Comparison of ENCODE assay signal across 10 cellular contexts in genomic region chr10:127195571-127196226, GRCh38. TPM values are rescaled to one million over a fixed set of nuclear protein-coding genes. Genes with fewer than 3 reads are reported as not detected.
A peak's percentile ranks its signal among the peaks of the same experiment; 100 is the strongest.
DNase-seq lines count a peak whose midpoint lies in the region; ATAC-seq and TF ChIP-seq lines count a peak whose summit lies in the region.
"Had no signal": no experiment of that assay in that cellular context is flagged by ENCODE, and none has a peak within 500 bp of the region (broad histone marks: within the 10 kb centered on the region; RNA-seq: fewer than 3 reads in every experiment).

No MANE protein-coding gene starts in this region.

- H3K27ac ChIP-seq in esophagus (ENCODE audit: low read depth in 2 of 2, low read length in 1 of 2) = no peak overlapping the region
- no peak overlapping the region for H3K27ac ChIP-seq in mesenchymal stem cell (ENCODE audit: low read length, poor library complexity, severe bottlenecking)
- H3K27ac ChIP-seq in upper lobe of right lung = no peak overlapping the region

- H4K91ac ChIP-seq in mesenchymal stem cell (ENCODE audit: low read length) = peak overlapping the region; percentile 29

- H2AK5ac ChIP-seq in mesenchymal stem cell (ENCODE audit: low read length, severe bottlenecking) = no peak overlapping the region

- H3K9me3 ChIP-seq in esophagus (ENCODE audit: control insufficient read depth in 2 of 2, insufficient read depth in 1 of 2, low read depth in 1 of 2, low read length in 1 of 2) (no peaks in the 10 kb centered on the region), mesenchymal stem cell (ENCODE audit: control insufficient read depth, low read length) (no peaks in the 10 kb centered on the region), upper lobe of right lung (no peaks in the 10 kb centered on the region)

- H3K79me1 ChIP-seq in mesenchymal stem cell (replicated peaks; ENCODE audit: low read length, poor library complexity, severe bottlenecking) = peaks cover 18% of the 10 kb centered on the region

- H3K36me3 ChIP-seq in esophagus (ENCODE audit: control insufficient read depth in 2 of 2, insufficient read depth in 2 of 2, low read length in 1 of 2) (no peaks in the 10 kb centered on the region), mesenchymal stem cell (ENCODE audit: control insufficient read depth in 1 of 2, insufficient read depth in 2 of 2, low read depth in 1 of 2, low read length in 2 of 2) (peaks cover under 1 to 16% of the 10 kb centered on the region in 2 experiments), upper lobe of right lung (no peaks in the 10 kb centered on the region)

- DNase-seq in NCI-H2227 (lab: John Stamatoyannopoulos, UW; ENCODE audit: unreplicated experiment) (peak; percentile 22), NCI-H2227 treated with DMSO at 0.1 percent for 48 hours (lab: John Stamatoyannopoulos, UW) (no peak), mesenchymal stem cell (peak; percentile 33), upper lobe of right lung (no peak), NCI-H226 (no peak)
- DNase-seq: activated naive CD4-positive, alpha-beta T cell treated with anti-CD3 and anti-CD28 coated beads for 36 hours had no signal

- H3K4ac ChIP-seq in mesenchymal stem cell (ENCODE audit: low read depth in 1 of 2, low read length in 2 of 2) = no peak overlapping the region

- no peak overlapping the region for H2AFZ ChIP-seq in mesenchymal stem cell (ENCODE audit: low read depth, low read length)

- no peaks in the 10 kb centered on the region for H3K27me3 ChIP-seq in esophagus (ENCODE audit: control insufficient read depth in 1 of 2, insufficient read depth in 2 of 2, low read length in 2 of 2)
- H3K27me3 ChIP-seq in mesenchymal stem cell (ENCODE audit: control insufficient read depth in 1 of 2, insufficient read depth in 1 of 2, low read length in 2 of 2) = peaks cover 0 to 19% of the 10 kb centered on the region in 2 experiments
- peaks cover 18% of the 10 kb centered on the region for H3K27me3 ChIP-seq in upper lobe of right lung

- peak overlapping the region in 1 of 2 experiments; percentile 16 for H2BK12ac ChIP-seq in mesenchymal stem cell (ENCODE audit: low read length in 2 of 2)

- H3K4me1 ChIP-seq in esophagus (ENCODE audit: control insufficient read depth in 2 of 2, insufficient read depth in 2 of 2, low read length in 1 of 2) (peaks cover 8 to 12% of the 10 kb centered on the region in 2 donors), mesenchymal stem cell (ENCODE audit: control insufficient read depth, insufficient read depth, low read depth, low read length) (peaks cover 28% of the 10 kb centered on the region), upper lobe of right lung (peaks cover 16% of the 10 kb centered on the region)

- peak overlapping the region in 1 of 2 experiments; percentile 86 for H3K18ac ChIP-seq in mesenchymal stem cell (ENCODE audit: low read depth in 1 of 2, low read length in 2 of 2)

- H3K4me2 ChIP-seq in mesenchymal stem cell (ENCODE audit: low read length, poor library complexity, severe bottlenecking) = peak overlapping the region; percentile 97

- H4K8ac ChIP-seq in mesenchymal stem cell (ENCODE audit: low read length) = peak overlapping the region; percentile 31

- no peak overlapping the region for H2BK15ac ChIP-seq in mesenchymal stem cell (ENCODE audit: low read depth, poor library complexity, severe bottlenecking)

- peak overlapping the region in 1 of 2 experiments; percentile 86 for H3K23ac ChIP-seq in mesenchymal stem cell (ENCODE audit: low read length in 2 of 2)

- no peak overlapping the region for H3K14ac ChIP-seq in mesenchymal stem cell (ENCODE audit: low read length in 2 of 2)

- WGBS in esophagus, 2 donors = 1 to 3% methylated on average over 63 to 77 of the region's 77 CpGs
- WGBS in mesenchymal stem cell = under 1% methylated on average over 59 of the region's 77 CpGs

- intact Hi-C loops in upper lobe of right lung (cut with DNase I) = no loop called here

- TF ChIP-seq CTCF in upper lobe of right lung (IDR thresholded peaks at IDR 0.05) = no peak

- H2BK120ac ChIP-seq in mesenchymal stem cell (ENCODE audit: low read depth, low read length) = no peak overlapping the region

- peak overlapping the region; percentile 74 for H3K9ac ChIP-seq in mesenchymal stem cell (ENCODE audit: low read length)

- no peak overlapping the region for H2BK5ac ChIP-seq in mesenchymal stem cell (ENCODE audit: low read depth, low read length, poor library complexity, severe bottlenecking)

- H3K4me3 ChIP-seq in esophagus (ENCODE audit: low read depth in 1 of 2, low read length in 2 of 2) = peak overlapping the region; percentile 36 to 47
- H3K4me3 ChIP-seq in mesenchymal stem cell (ENCODE audit: insufficient read depth in 1 of 2, low read depth in 1 of 2, low read length in 2 of 2) = peak overlapping the region; percentile 57 to 70
- peak overlapping the region; percentile 40 for H3K4me3 ChIP-seq in upper lobe of right lung

- ATAC-seq in upper lobe of right lung (peak; percentile 19), GM19455 (IDR thresholded peaks at IDR 0.05; ENCODE audit: unreplicated experiment) (no peak), GM19351 (IDR thresholded peaks at IDR 0.05; ENCODE audit: unreplicated experiment) (no peak)
- ATAC-seq: stimulated activated effector memory CD8-positive, alpha-beta T cell treated with anti-CD3 and anti-CD28 coated beads, Interleukin-12 subunit alpha, Interleukin-12 subunit beta, amount 100 ng/mL, for 72 hours had no signal

RNA-seq across cellular contexts. Expression of gene INSYN2A, which starts 0.7 kb away (rescaled TPM):
- polyA plus RNA-seq in esophagus = not detected
- polyA plus RNA-seq in mesenchymal stem cell (2013, experiment 1 of 2) = 0.07 TPM
- 0.12 TPM for polyA plus RNA-seq in mesenchymal stem cell (2013, experiment 2 of 2)
- total RNA-seq in upper lobe of right lung = 0.14 TPM
- total RNA-seq: activated naive CD4-positive, alpha-beta T cell treated with anti-CD3 and anti-CD28 coated beads for 36 hours had no signal

Comparison
In these comparisons a context has a peak if more than half of its experiments do, and no peak if none do; other contexts are left out.
1. DNase-seq: peak in NCI-H2227 (single experiment) and mesenchymal stem cell (single experiment); none in NCI-H2227 treated with DMSO at 0.1 percent for 48 hours (single experiment), upper lobe of right lung (single experiment) and NCI-H226 (single experiment).
2. Peak in every context shown above with its lines, with median percentiles within 50 percentile points of each other: H3K4me3 ChIP-seq.